Comparison of ENCODE assay signal across 8 cellular contexts in the genomic region with DNA sequence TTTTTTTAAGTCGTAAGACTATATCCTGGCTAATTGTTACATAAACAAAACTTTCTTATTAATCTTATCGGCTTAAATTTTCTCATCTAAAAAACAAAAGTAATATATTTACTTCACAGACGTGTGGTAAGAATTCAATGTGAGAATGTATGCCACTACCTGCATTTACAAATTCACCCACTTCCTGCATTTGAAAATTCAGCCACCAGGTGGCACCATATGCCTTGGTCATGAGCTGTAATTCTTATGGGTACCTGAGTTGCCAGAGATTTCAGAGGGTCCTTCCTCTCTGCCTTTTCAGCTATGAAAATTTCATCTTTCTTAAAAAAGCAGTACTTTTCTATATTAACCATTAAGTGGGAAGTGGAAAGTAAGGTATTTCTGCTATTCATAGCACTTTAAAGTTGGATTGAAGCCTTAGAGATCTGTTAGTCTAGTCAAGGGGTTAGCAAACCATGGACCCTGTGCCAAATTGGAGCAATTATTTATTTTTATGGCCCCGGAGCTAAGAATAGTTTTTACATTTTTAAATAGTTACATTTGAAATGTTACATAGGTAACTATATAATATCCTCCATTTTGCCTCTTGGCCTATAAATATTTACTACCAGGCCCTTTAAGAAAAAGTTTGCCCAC.
A peak's percentile ranks its signal among the peaks of the same experiment; 100 is the strongest.
DNase-seq lines count a peak whose midpoint lies in the region; ATAC-seq and TF ChIP-seq lines count a peak whose summit lies in the region.

No MANE protein-coding gene starts in this region.

- intact Hi-C loops in left ventricle myocardium inferior (cut with micrococcal nuclease) (no loop called here), sciatic nerve (cut with DNase I) (no loop called here)

- H3K9me2 ChIP-seq in Loucy (replicated peaks; ENCODE audit: low read depth, low read length), result no peaks in the 10 kb centered on the region

- no peak overlapping the region for H2AFZ ChIP-seq in Loucy (ENCODE audit: low read length)

- H3K27me3 ChIP-seq in Loucy (ENCODE audit: insufficient read depth, low read length, poor library complexity, severe bottlenecking), result no peaks in the 10 kb centered on the region
- H3K27me3 ChIP-seq in left ventricle myocardium inferior (ENCODE audit: low read depth), result no peaks in the 10 kb centered on the region

- DNase-seq in GM03348 (ENCODE audit: low spot score) (peak; percentile 72), T-helper 1 cell (peak; percentile 23 to 65 (median 44)), amniotic epithelial cell (ENCODE audit: low read depth) (peak; percentile 56), left ventricle myocardium inferior (peak; percentile 18), sciatic nerve (ENCODE audit: low spot score) (peak; percentile 81), GDM1 (lab: John Stamatoyannopoulos, UW) (no peak)

- no peaks in the 10 kb centered on the region for H4K20me1 ChIP-seq in Loucy (ENCODE audit: insufficient read depth, low read length, poor library complexity, severe bottlenecking)

- H3K9ac ChIP-seq in Loucy (ENCODE audit: low read depth, low read length, poor library complexity, severe bottlenecking), result no peak overlapping the region

- H3K36me3 ChIP-seq in Loucy (ENCODE audit: insufficient read depth, low read length), result no peaks in the 10 kb centered on the region
- no peaks in the 10 kb centered on the region for H3K36me3 ChIP-seq in left ventricle myocardium inferior

- H3K4me2 ChIP-seq in Loucy (ENCODE audit: low read depth, low read length, poor library complexity, severe bottlenecking), result no peak overlapping the region

- H3K4me3 ChIP-seq in Loucy (ENCODE audit: low read length, poor library complexity, severe bottlenecking) (no peak overlapping the region), left ventricle myocardium inferior (no peak overlapping the region)

- TF ChIP-seq CTCF in Loucy (conservative IDR thresholded peaks at IDR 0.05; ENCODE audit: low read length), result peak; percentile 90
- TF ChIP-seq CTCF in left ventricle myocardium inferior (IDR thresholded peaks at IDR 0.05; ENCODE audit: borderline replicate concordance), result peak; percentile 88

- no peak overlapping the region for H3K27ac ChIP-seq in left ventricle myocardium inferior (replicated peaks)

- H3F3A ChIP-seq in Loucy (ENCODE audit: low read depth), result no peaks in the 10 kb centered on the region

- H3K9me3 ChIP-seq in Loucy (ENCODE audit: insufficient read depth, low read depth, low read length), result no peaks in the 10 kb centered on the region
- no peaks in the 10 kb centered on the region for H3K9me3 ChIP-seq in left ventricle myocardium inferior (replicated peaks)

- H3K79me2 ChIP-seq in Loucy (ENCODE audit: insufficient read depth, low read length), result no peaks in the 10 kb centered on the region

- H3K4me1 ChIP-seq in Loucy (ENCODE audit: insufficient read depth, low read length, poor library complexity, severe bottlenecking), result no peaks in the 10 kb centered on the region
- peaks cover 9% of the 10 kb centered on the region for H3K4me1 ChIP-seq in left ventricle myocardium inferior

- ATAC-seq in sciatic nerve, result peak; percentile 42
- no peak for ATAC-seq in GM18867 (IDR thresholded peaks at IDR 0.05; ENCODE audit: unreplicated experiment)
